In genomic region chr13:45119469-45119989, GRCh38 we compare ENCODE assay signal across 8 cellular contexts. TPM values are rescaled to one million over a fixed set of nuclear protein-coding genes. Genes with fewer than 3 reads are reported as not detected.
DNase-seq lines count a peak whose midpoint lies in the region; ATAC-seq and TF ChIP-seq lines count a peak whose summit lies in the region.

No MANE protein-coding gene starts in this region.

- no peak for TF ChIP-seq CTCF in prostate gland (IDR thresholded peaks at IDR 0.05)

- 5% methylated on average over 6 of the region's 6 CpGs for WGBS in prostate gland

- H3K4me3 ChIP-seq in prostate gland = peak overlapping the region; percentile 61 to 75

- DNase-seq in DMS114 treated with DMSO at 0.1 percent for 48 hours (lab: John Stamatoyannopoulos, UW; ENCODE audit: unreplicated experiment) (peak; percentile 10), NCI-H748 (lab: John Stamatoyannopoulos, UW; ENCODE audit: unreplicated experiment) (peak; percentile 45), fibroblast of peridontal ligament (ENCODE audit: extremely low read depth) (peak; percentile 81), prostate gland (ENCODE audit: low spot score) (peak; percentile 8), GM19238 (ENCODE audit: insufficient read length, low spot score) (no peak), NCI-H1436 (lab: John Stamatoyannopoulos, UW) (no peak)
- peak; percentile 64 for DNase-seq in activated CD8-positive, alpha-beta memory T cell treated with anti-CD3 and anti-CD28 coated beads, Interleukin-2, amount 50 U/mL, for 48 hours

- no peaks in the 10 kb centered on the region for H3K9me3 ChIP-seq in prostate gland

- TF ChIP-seq POLR2A in prostate gland (IDR thresholded peaks at IDR 0.05) = no peak

- H3K36me3 ChIP-seq in prostate gland = no peaks in the 10 kb centered on the region

- H3K27ac ChIP-seq in prostate gland = peak overlapping the region; percentile 77 to 78

- ATAC-seq in GM21786 (IDR thresholded peaks at IDR 0.05; ENCODE audit: unreplicated experiment) = peak; percentile 26

- H3K27me3 ChIP-seq in prostate gland (replicated peaks; ENCODE audit: insufficient read depth) = no peaks in the 10 kb centered on the region

- intact Hi-C loops in prostate gland (cut with DNase I) = no loop called here

- peaks cover 6% of the 10 kb centered on the region for H3K4me1 ChIP-seq in prostate gland (replicated peaks)

RNA-seq across cellular contexts. Expression of gene GTF2F2, which starts 0.8 kb away (rescaled TPM):
- 10 to 100 TPM; 15.3 to 21.2 TPM for total RNA-seq in prostate gland

Comparison
In these comparisons a context has a peak if more than half of its experiments do, and no peak if none do; other contexts are left out.
1. DNase-seq: peak in DMS114 treated with DMSO at 0.1 percent for 48 hours (single experiment), NCI-H748 (single experiment), activated CD8-positive, alpha-beta memory T cell treated with anti-CD3 and anti-CD28 coated beads, Interleukin-2, amount 50 U/mL, for 48 hours (single experiment), fibroblast of peridontal ligament (single experiment) and prostate gland (single experiment); none in GM19238 (single experiment) and NCI-H1436 (single experiment).